ENCODE assay signal across 8 cellular contexts in the genomic region with DNA sequence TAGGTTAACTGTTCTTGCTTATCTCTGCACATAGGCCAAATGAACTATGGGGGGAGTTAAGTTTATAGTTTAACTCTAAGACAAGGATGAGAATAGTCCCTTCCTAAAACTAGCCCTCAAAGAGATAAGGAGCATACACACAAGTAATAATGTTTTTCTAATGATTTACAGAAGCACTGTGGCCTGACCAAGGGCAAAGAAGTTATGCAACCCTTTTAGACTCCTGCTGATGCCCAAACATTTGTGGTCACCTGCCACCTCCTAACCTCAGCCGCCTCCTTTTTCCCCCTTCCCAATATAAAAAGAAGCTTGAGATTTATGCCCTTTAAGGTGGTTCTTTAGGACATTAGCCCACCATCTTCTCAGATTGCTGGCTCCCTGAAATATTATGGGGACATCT.
"Had no signal": no experiment of that assay in that cellular context is flagged by ENCODE, and none has a peak within 500 bp of the region (broad histone marks: within the 10 kb centered on the region; RNA-seq: fewer than 3 reads in every experiment).

No MANE protein-coding gene starts in this region.

- DNase-seq: GDM1, GF-D8 had no signal

- H3K4me3 ChIP-seq: GM12878 had no signal

- FAIRE-seq: G401.6, GM12878, GM12891, GM12892, GM18507, GM19239 had no signal

- ATAC-seq: GM12878 had no signal
